Comparison of ENCODE assay signal across 1 cellular context in genomic region chr3:72571052-72571451, GRCh38.
A peak's percentile ranks its signal among the peaks of the same experiment; 100 is the strongest.
TF ChIP-seq lines count a peak whose summit lies in the region.

No MANE protein-coding gene starts in this region.

TF ChIP-seq in HepG2, 621 proteins besides CTCF, POLR2A, EP300 and RAD21 (continued from another document and continues in another):
- TF ChIP-seq, protein P1, sequence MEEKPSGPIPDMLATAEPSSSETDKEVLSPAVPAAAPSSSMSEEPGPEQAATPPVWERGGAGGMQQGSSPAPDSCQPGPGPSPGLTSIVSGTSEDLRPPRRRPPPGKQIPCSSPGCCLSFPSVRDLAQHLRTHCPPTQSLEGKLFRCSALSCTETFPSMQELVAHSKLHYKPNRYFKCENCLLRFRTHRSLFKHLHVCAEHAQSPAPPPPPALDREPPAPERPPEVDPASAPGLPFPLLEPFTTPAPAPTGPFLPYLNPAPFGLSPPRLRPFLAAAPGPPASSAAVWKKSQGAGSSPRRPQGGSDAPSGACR (CRISPR knock-in tag; IDR thresholded peaks at IDR 0.05) = peak; percentile 71; the same call in 1 of the 2 replicates
- TF ChIP-seq KDM5B (CRISPR knock-in tag; IDR thresholded peaks at IDR 0.05; ENCODE audit: borderline replicate concordance) (no peak), ISL2 (CRISPR knock-in tag; IDR thresholded peaks at IDR 0.05) (no peak), TBL1XR1 (IDR thresholded peaks at IDR 0.05; ENCODE audit: borderline replicate concordance, low read length, partially characterized antibody) (no peak), NCOR1 (IDR thresholded peaks at IDR 0.05; ENCODE audit: borderline replicate concordance, low read length) (peak; percentile 74; the same call in 1 of the 2 replicates), ZNF674 (CRISPR knock-in tag; IDR thresholded peaks at IDR 0.05; ENCODE audit: low read depth) (no peak), XRCC5 (optimal IDR thresholded peaks at IDR 0.05; ENCODE audit: low read length) (no peak), TCF7L2 (IDR thresholded peaks at IDR 0.05; ENCODE audit: low read depth, low read length) (no peak), HNRNPUL1 (IDR thresholded peaks at IDR 0.05; ENCODE audit: low read depth, low read length) (no peak), ZFYVE20 (CRISPR knock-in tag; IDR thresholded peaks at IDR 0.05; ENCODE audit: borderline replicate concordance, low read depth) (no peak), CENPX (CRISPR knock-in tag; IDR thresholded peaks at IDR 0.05) (no peak), ZHX2 (IDR thresholded peaks at IDR 0.05; ENCODE audit: low read depth) (no peak), ZHX2 (CRISPR knock-in tag; IDR thresholded peaks at IDR 0.05; ENCODE audit: borderline replicate concordance) (no peak), AKAP8 (CRISPR knock-in tag; IDR thresholded peaks at IDR 0.05) (no peak), PTBP1 (IDR thresholded peaks at IDR 0.05; ENCODE audit: low read depth, low read length, poor library complexity, severe bottlenecking) (no peak), ZNF367 (CRISPR knock-in tag; IDR thresholded peaks at IDR 0.05; ENCODE audit: borderline replicate concordance) (no peak), FOXA1 (IDR thresholded peaks at IDR 0.05) (no peak), FOXA1 (CRISPR knock-in tag; IDR thresholded peaks at IDR 0.05) (peak; percentile 88), HMG20B (CRISPR knock-in tag; conservative IDR thresholded peaks at IDR 0.05) (0 out of 2 replicates have a peak, but pooled peaks have one; percentile 39), AGO1 (IDR thresholded peaks at IDR 0.05; ENCODE audit: low read depth, low read length, poor library complexity, severe bottlenecking) (no peak), NR2C2 (CRISPR knock-in tag; IDR thresholded peaks at IDR 0.05; ENCODE audit: borderline replicate concordance) (no peak), TSC22D2 (CRISPR knock-in tag; IDR thresholded peaks at IDR 0.05; ENCODE audit: borderline replicate concordance) (no peak), MAFK (conservative IDR thresholded peaks at IDR 0.05 in 1 of 2, IDR thresholded peaks at IDR 0.05 in 1 of 2; ENCODE audit: low read length in 2 of 2) (no peak), ZNF263 (CRISPR knock-in tag; IDR thresholded peaks at IDR 0.05) (no peak), ARHGAP35 (CRISPR knock-in tag; IDR thresholded peaks at IDR 0.05; ENCODE audit: borderline replicate concordance) (no peak), KAT7 (CRISPR knock-in tag; IDR thresholded peaks at IDR 0.05; ENCODE audit: borderline replicate concordance) (no peak), ZNF775 (CRISPR knock-in tag; IDR thresholded peaks at IDR 0.05; ENCODE audit: borderline replicate concordance) (no peak), SRSF4 (IDR thresholded peaks at IDR 0.05; ENCODE audit: low read depth, low read length, poor library complexity, severe bottlenecking) (no peak), ISX (CRISPR knock-in tag; conservative IDR thresholded peaks at IDR 0.05) (no peak), ZNF3 (CRISPR knock-in tag; IDR thresholded peaks at IDR 0.05) (no peak; the same call in 1 of the 2 replicates), ZEB1 (IDR thresholded peaks at IDR 0.05; ENCODE audit: insufficient replicate concordance, low read depth) (no peak), ZNF44 (CRISPR knock-in tag; IDR thresholded peaks at IDR 0.05) (no peak), NFYB (CRISPR knock-in tag; IDR thresholded peaks at IDR 0.05) (no peak), ZKSCAN1 (IDR thresholded peaks at IDR 0.05; ENCODE audit: low read length) (no peak), NFE2 (CRISPR knock-in tag; IDR thresholded peaks at IDR 0.05) (no peak), AHDC1 (CRISPR knock-in tag; IDR thresholded peaks at IDR 0.05; ENCODE audit: borderline replicate concordance) (0 out of 2 replicates have a peak, but pooled peaks have one; percentile 8), ZNF33A (CRISPR knock-in tag; IDR thresholded peaks at IDR 0.05; ENCODE audit: borderline replicate concordance) (no peak), ZNF225 (CRISPR knock-in tag; IDR thresholded peaks at IDR 0.05) (no peak), ZNF317 (CRISPR knock-in tag; IDR thresholded peaks at IDR 0.05) (no peak), ZFP90 (CRISPR knock-in tag; IDR thresholded peaks at IDR 0.05; ENCODE audit: borderline replicate concordance) (no peak), ZNF549 (CRISPR knock-in tag; IDR thresholded peaks at IDR 0.05) (no peak), FOXJ3 (CRISPR knock-in tag; IDR thresholded peaks at IDR 0.05; ENCODE audit: borderline replicate concordance) (peak; percentile 61; the same call in 1 of the 2 replicates)
- TF ChIP-seq, protein P2, sequence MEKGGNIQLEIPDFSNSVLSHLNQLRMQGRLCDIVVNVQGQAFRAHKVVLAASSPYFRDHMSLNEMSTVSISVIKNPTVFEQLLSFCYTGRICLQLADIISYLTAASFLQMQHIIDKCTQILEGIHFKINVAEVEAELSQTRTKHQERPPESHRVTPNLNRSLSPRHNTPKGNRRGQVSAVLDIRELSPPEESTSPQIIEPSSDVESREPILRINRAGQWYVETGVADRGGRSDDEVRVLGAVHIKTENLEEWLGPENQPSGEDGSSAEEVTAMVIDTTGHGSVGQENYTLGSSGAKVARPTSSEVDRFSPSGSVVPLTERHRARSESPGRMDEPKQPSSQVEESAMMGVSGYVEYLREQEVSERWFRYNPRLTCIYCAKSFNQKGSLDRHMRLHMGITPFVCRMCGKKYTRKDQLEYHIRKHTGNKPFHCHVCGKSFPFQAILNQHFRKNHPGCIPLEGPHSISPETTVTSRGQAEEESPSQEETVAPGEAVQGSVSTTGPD (CRISPR knock-in tag; IDR thresholded peaks at IDR 0.05) = no peak
- TF ChIP-seq, protein P3, sequence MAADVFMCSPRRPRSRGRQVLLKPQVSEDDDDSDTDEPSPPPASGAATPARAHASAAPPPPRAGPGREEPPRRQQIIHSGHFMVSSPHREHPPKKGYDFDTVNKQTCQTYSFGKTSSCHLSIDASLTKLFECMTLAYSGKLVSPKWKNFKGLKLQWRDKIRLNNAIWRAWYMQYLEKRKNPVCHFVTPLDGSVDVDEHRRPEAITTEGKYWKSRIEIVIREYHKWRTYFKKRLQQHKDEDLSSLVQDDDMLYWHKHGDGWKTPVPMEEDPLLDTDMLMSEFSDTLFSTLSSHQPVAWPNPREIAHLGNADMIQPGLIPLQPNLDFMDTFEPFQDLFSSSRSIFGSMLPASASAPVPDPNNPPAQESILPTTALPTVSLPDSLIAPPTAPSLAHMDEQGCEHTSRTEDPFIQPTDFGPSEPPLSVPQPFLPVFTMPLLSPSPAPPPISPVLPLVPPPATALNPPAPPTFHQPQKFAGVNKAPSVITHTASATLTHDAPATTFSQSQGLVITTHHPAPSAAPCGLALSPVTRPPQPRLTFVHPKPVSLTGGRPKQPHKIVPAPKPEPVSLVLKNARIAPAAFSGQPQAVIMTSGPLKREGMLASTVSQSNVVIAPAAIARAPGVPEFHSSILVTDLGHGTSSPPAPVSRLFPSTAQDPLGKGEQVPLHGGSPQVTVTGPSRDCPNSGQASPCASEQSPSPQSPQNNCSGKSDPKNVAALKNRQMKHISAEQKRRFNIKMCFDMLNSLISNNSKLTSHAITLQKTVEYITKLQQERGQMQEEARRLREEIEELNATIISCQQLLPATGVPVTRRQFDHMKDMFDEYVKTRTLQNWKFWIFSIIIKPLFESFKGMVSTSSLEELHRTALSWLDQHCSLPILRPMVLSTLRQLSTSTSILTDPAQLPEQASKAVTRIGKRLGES (CRISPR knock-in tag; IDR thresholded peaks at IDR 0.05; ENCODE audit: borderline replicate concordance) = no peak
- TF ChIP-seq, protein P4, sequence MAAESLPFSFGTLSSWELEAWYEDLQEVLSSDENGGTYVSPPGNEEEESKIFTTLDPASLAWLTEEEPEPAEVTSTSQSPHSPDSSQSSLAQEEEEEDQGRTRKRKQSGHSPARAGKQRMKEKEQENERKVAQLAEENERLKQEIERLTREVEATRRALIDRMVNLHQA (CRISPR knock-in tag; IDR thresholded peaks at IDR 0.05) = no peak
- TF ChIP-seq, protein P5, sequence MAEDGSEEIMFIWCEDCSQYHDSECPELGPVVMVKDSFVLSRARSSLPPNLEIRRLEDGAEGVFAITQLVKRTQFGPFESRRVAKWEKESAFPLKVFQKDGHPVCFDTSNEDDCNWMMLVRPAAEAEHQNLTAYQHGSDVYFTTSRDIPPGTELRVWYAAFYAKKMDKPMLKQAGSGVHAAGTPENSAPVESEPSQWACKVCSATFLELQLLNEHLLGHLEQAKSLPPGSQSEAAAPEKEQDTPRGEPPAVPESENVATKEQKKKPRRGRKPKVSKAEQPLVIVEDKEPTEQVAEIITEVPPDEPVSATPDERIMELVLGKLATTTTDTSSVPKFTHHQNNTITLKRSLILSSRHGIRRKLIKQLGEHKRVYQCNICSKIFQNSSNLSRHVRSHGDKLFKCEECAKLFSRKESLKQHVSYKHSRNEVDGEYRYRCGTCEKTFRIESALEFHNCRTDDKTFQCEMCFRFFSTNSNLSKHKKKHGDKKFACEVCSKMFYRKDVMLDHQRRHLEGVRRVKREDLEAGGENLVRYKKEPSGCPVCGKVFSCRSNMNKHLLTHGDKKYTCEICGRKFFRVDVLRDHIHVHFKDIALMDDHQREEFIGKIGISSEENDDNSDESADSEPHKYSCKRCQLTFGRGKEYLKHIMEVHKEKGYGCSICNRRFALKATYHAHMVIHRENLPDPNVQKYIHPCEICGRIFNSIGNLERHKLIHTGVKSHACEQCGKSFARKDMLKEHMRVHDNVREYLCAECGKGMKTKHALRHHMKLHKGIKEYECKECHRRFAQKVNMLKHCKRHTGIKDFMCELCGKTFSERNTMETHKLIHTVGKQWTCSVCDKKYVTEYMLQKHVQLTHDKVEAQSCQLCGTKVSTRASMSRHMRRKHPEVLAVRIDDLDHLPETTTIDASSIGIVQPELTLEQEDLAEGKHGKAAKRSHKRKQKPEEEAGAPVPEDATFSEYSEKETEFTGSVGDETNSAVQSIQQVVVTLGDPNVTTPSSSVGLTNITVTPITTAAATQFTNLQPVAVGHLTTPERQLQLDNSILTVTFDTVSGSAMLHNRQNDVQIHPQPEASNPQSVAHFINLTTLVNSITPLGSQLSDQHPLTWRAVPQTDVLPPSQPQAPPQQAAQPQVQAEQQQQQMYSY (CRISPR knock-in tag; IDR thresholded peaks at IDR 0.05) = no peak
